ENCODE assay signal across 8 cellular contexts in the genomic region with DNA sequence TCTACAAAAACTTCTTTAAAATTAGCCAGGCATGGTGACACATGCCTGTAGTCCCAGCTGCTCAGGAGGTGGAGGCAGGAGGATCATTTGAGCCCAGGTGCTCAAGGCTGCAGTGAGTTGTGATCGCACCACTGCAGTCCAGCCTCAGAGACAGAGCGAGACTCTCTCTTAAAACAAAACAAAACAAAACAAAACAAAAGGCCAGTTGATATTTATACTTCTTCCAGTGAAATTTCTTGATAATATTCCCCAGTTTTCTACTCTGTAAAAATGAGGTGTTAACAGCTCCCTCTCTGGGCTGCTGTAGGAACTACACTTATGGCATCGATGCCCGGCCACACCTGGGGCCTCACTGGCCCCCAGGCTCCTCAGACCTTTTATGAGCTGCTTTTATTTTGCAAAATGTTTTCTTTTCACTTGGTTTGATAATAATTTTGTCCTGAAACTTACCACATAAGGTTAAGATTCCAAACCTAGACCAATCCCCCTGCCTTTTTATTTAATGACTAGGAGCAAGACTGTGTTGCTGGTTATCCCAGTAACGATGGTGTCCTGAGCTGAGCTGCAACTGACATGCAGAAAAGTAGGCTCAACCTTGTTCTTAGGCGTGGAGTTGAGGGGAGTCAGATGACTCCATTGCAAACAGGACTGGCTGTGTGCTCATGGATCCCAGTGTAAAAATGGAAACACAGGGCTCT. TPM values are rescaled to one million over a fixed set of nuclear protein-coding genes. Genes with fewer than 3 reads are reported as not detected.
DNase-seq lines count a peak whose midpoint lies in the region; TF ChIP-seq lines count a peak whose summit lies in the region.

No MANE protein-coding gene starts in this region.

- TF ChIP-seq POLR2A in prostate gland (IDR thresholded peaks at IDR 0.05) (no peak), lower leg skin (IDR thresholded peaks at IDR 0.05) (no peak)

- no peak overlapping the region for H3K4me3 ChIP-seq in prostate gland
- no peak overlapping the region for H3K4me3 ChIP-seq in lower leg skin (ENCODE audit: low read depth, poor library complexity, severe bottlenecking)

- H3K27ac ChIP-seq in prostate gland, result peak overlapping the region; percentile 1 to 68

- peaks cover 8% of the 10 kb centered on the region for H3K4me1 ChIP-seq in prostate gland (replicated peaks)

- peaks cover 0 to 12% of the 10 kb centered on the region in 2 donors for H3K36me3 ChIP-seq in prostate gland

- H3K9me3 ChIP-seq in prostate gland, result no peaks in the 10 kb centered on the region

- intact Hi-C loops in prostate gland (cut with DNase I), result no loop called here
- intact Hi-C loops in lower leg skin (cut with DNase I; ENCODE audit: low total_unique reads), result no loop called here

- WGBS in prostate gland, result 50% methylated on average over 6 of the region's 6 CpGs
- WGBS in lower leg skin, 2 donors, result 41 to 52% methylated on average over 6 of the region's 6 CpGs

- TF ChIP-seq CTCF in prostate gland (IDR thresholded peaks at IDR 0.05) (peak; percentile 48 to 77 (median 75)), lower leg skin (IDR thresholded peaks at IDR 0.05) (no peak)

- peak; percentile 31 for DNase-seq in NCI-H510A treated with DMSO at 0.1 percent for 48 hours (lab: John Stamatoyannopoulos, UW)
- DNase-seq in NCI-H510A (lab: John Stamatoyannopoulos, UW), result no peak
- DNase-seq in NCI-H2196 treated with DMSO at 0.1 percent for 48 hours (lab: John Stamatoyannopoulos, UW; ENCODE audit: unreplicated experiment), result peak; percentile 26
- peak; percentile 17 for DNase-seq in activated T-helper 1 cell treated with Interleukin-2 at 50 U/mL for 16 hours (ENCODE audit: low read depth)
- DNase-seq in foreskin melanocyte, result peak; percentile 61
- peak; percentile 35 for DNase-seq in prostate gland (ENCODE audit: low spot score)
- DNase-seq in NCI-H187 treated with DMSO at 0.1 percent for 48 hours (lab: John Stamatoyannopoulos, UW), result no peak
- no peak for DNase-seq in lower leg skin (ENCODE audit: low spot score in 2 of 2)

- no peaks in the 10 kb centered on the region for H3K27me3 ChIP-seq in prostate gland (replicated peaks; ENCODE audit: insufficient read depth)

RNA-seq across cellular contexts. Expression of a gene that starts 17.6 kb away (rescaled TPM):
- total RNA-seq in prostate gland (100 to 1,000 TPM in 1 of 2 donors, 10 to 100 TPM in 1; 56.0 to 157 TPM), lower leg skin (10 to 100 TPM; 59.9 to 95.8 (median 62.9) TPM)

RNA-seq across cellular contexts. Expression of a gene that starts 45.5 kb away (rescaled TPM):
- total RNA-seq in prostate gland (10 to 100 TPM; 56.6 to 75.3 TPM), lower leg skin (10 to 100 TPM; 23.3 to 40.1 (median 38.1) TPM)

RNA-seq across cellular contexts. Expression of a gene that starts 47.7 kb away (rescaled TPM):
- total RNA-seq in prostate gland, result 100 to 1,000 TPM; 135 to 252 TPM
- 10 to 100 TPM; 77.7 to 98.4 (median 85.8) TPM for total RNA-seq in lower leg skin

RNA-seq across cellular contexts. Expression of a gene that starts 49.0 kb away (rescaled TPM):
- total RNA-seq in prostate gland (10 to 100 TPM; 18.3 to 53.9 TPM), lower leg skin (10 to 100 TPM in 3 of 4 donors, 1 to 10 TPM in 1; 7.6 to 22.3 (median 13.0) TPM)

RNA-seq across cellular contexts. Expression of a gene that starts 49.3 kb away (rescaled TPM):
- 100 to 1,000 TPM in 1 of 2 donors, 10 to 100 TPM in 1; 97.4 to 125 TPM for total RNA-seq in prostate gland
- total RNA-seq in lower leg skin, result 100 to 1,000 TPM in 3 of 4 donors, 10 to 100 TPM in 1; 90.9 to 126 (median 105) TPM

Comparison
In these comparisons a context has a peak if more than half of its experiments do, and no peak if none do; other contexts are left out.
1. DNase-seq: peak in NCI-H510A treated with DMSO at 0.1 percent for 48 hours (single experiment), NCI-H2196 treated with DMSO at 0.1 percent for 48 hours (single experiment), activated T-helper 1 cell treated with Interleukin-2 at 50 U/mL for 16 hours (single experiment), foreskin melanocyte (single experiment) and prostate gland (single experiment); none in NCI-H510A (single experiment), NCI-H187 treated with DMSO at 0.1 percent for 48 hours (single experiment) and lower leg skin (0 of 2).
2. CTCF ChIP-seq: peak in prostate gland (4 of 4); none in lower leg skin (0 of 3).